In the genomic region with DNA sequence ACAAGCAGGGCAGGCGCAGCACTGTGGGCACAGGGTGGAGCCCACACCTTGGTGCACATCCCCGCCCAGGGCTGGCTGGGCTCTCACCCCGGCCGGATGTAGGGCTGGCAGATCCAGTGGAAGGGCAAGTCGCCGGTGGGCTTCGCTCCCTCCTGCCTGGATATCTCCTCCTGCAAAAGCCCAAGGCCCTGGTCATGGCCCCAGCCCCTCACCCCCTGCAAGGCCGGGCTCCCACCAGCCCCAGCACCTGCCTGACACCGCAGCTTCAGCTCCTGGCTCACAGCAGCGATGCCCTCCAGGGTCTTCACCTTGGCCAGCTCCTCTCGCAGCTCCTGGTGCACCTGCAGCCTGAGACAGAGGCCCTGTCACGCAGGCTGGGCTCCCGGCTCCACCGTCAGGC, we compare ENCODE assay signal across 2 cellular contexts.
TF ChIP-seq lines count a peak whose summit lies in the region.

No MANE protein-coding gene starts in this region.

TF ChIP-seq in HEK293, 187 proteins besides CTCF, POLR2A, EP300 and RAD21:
- no peak for TF ChIP-seq ZNF112 (tag by site-specific recombination; IDR thresholded peaks at IDR 0.05)
- 0 out of 2 replicates have a peak, but pooled peaks have one; percentile 28 for TF ChIP-seq GLIS2 (tag by site-specific recombination; IDR thresholded peaks at IDR 0.05)
TF ChIP-seq in HEK293: peak in this region for 1.

TF ChIP-seq in HepG2, 621 proteins besides CTCF, POLR2A, EP300 and RAD21:
- TF ChIP-seq AGO2 (optimal IDR thresholded peaks at IDR 0.05; ENCODE audit: low read depth, low read length) (peak; percentile 63), ZNF326 (CRISPR knock-in tag; IDR thresholded peaks at IDR 0.05; ENCODE audit: borderline replicate concordance) (no peak), NFRKB (IDR thresholded peaks at IDR 0.05) (no peak), RBFOX2 (IDR thresholded peaks at IDR 0.05; ENCODE audit: low read depth, low read length) (peak; percentile 35; the same call in 1 of the 2 replicates)
- TF ChIP-seq, protein P1, sequence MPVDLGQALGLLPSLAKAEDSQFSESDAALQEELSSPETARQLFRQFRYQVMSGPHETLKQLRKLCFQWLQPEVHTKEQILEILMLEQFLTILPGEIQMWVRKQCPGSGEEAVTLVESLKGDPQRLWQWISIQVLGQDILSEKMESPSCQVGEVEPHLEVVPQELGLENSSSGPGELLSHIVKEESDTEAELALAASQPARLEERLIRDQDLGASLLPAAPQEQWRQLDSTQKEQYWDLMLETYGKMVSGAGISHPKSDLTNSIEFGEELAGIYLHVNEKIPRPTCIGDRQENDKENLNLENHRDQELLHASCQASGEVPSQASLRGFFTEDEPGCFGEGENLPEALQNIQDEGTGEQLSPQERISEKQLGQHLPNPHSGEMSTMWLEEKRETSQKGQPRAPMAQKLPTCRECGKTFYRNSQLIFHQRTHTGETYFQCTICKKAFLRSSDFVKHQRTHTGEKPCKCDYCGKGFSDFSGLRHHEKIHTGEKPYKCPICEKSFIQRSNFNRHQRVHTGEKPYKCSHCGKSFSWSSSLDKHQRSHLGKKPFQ (CRISPR knock-in tag; IDR thresholded peaks at IDR 0.05; ENCODE audit: insufficient replicate concordance): no peak
- TF ChIP-seq, protein P2, sequence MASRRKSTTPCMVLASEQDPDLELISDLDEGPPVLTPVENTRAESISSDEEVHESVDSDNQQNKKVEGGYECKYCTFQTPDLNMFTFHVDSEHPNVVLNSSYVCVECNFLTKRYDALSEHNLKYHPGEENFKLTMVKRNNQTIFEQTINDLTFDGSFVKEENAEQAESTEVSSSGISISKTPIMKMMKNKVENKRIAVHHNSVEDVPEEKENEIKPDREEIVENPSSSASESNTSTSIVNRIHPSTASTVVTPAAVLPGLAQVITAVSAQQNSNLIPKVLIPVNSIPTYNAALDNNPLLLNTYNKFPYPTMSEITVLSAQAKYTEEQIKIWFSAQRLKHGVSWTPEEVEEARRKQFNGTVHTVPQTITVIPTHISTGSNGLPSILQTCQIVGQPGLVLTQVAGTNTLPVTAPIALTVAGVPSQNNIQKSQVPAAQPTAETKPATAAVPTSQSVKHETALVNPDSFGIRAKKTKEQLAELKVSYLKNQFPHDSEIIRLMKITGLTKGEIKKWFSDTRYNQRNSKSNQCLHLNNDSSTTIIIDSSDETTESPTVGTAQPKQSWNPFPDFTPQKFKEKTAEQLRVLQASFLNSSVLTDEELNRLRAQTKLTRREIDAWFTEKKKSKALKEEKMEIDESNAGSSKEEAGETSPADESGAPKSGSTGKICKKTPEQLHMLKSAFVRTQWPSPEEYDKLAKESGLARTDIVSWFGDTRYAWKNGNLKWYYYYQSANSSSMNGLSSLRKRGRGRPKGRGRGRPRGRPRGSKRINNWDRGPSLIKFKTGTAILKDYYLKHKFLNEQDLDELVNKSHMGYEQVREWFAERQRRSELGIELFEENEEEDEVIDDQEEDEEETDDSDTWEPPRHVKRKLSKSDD (CRISPR knock-in tag; IDR thresholded peaks at IDR 0.05; ENCODE audit: low read depth): 0 out of 2 replicates have a peak, but pooled peaks have one; percentile 4
- TF ChIP-seq, protein P3, sequence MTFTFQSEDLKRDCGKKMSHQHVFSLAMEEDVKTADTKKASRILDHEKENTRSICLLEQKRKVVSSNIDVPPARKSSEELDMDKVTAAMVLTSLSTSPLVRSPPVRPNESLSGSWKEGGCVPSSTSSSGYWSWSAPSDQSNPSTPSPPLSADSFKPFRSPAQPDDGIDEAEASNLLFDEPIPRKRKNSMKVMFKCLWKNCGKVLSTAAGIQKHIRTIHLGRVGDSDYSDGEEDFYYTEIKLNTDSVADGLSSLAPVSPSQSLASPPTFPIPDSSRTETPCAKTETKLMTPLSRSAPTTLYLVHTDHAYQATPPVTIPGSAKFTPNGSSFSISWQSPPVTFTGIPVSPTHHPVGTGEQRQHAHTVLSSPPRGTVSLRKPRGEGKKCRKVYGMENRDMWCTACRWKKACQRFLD (CRISPR knock-in tag; IDR thresholded peaks at IDR 0.05; ENCODE audit: borderline replicate concordance): no peak
